ENCODE assay signal across 22 cellular contexts in the genomic region with DNA sequence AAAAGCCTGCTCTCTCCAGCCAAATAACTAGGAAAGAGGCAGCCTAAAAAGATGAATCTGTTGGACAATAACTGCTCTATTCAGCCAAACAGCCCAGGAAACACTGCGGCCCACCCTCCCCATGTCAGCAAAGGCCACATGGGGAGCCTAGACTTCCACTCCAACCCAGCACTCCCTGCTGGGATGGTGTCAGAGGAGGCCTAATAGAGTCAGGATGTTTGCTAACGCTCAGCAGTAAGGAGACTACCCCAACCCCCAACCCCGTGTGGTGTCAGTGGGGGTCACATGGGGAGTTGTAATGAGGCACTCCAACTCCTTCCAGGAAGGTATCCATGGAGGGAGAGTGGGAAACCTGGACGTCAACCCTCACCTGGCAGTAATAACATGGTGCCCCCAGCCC. TPM values are rescaled to one million over a fixed set of nuclear protein-coding genes. Genes with fewer than 3 reads are reported as not detected.
"Had no signal": no experiment of that assay in that cellular context is flagged by ENCODE, and none has a peak within 500 bp of the region (broad histone marks: within the 10 kb centered on the region; RNA-seq: fewer than 3 reads in every experiment).

No MANE protein-coding gene starts in this region.

- H3K4me3 ChIP-seq: colonic mucosa, heart right ventricle, lower lobe of right lung, testis had no signal

- H3K4me1 ChIP-seq: colonic mucosa, heart right ventricle, lower lobe of right lung, testis had no signal

- H3K36me3 ChIP-seq: colonic mucosa, heart right ventricle, lower lobe of right lung had no signal

- ATAC-seq: activated T-cell treated with anti-CD3 and anti-CD28 coated beads, Interleukin-2, amount 50 U/mL, for 72 hours; heart right ventricle; lower lobe of right lung; stimulated activated naive B cell treated with anti-CD40 and anti-IgM and Interleukin-4, amounts not matched to agents 10 μg/mL and 1 μg/mL and 100 μg/mL, for 72 hours had no signal

- DNase-seq: activated CD4-positive, alpha-beta T cell treated with anti-CD3 and anti-CD28 coated beads for 4 hours; activated CD4-positive, alpha-beta T cell treated with anti-CD3 and anti-CD28 coated beads, Interleukin-2, amount 50 U/mL, for 48 hours; activated CD4-positive, CD25-positive, alpha-beta regulatory T cell; activated effector memory CD4-positive, alpha-beta T cell treated with anti-CD3 and anti-CD28 coated beads, Interleukin-2, amount 50 U/mL, for 16 hours; activated naive CD4-positive, alpha-beta T cell treated with anti-CD3 and anti-CD28 coated beads, Interleukin-2, amount 10 ng/mL, durations not matched to agents 7 days and 5 days; activated T-cell treated with anti-CD3 and anti-CD28 coated beads, Interleukin-2, amount 50 U/mL, for 72 hours; amygdala; colonic mucosa; heart right ventricle; kidney; lower lobe of right lung; mesendoderm; naive B cell; posterior cingulate gyrus; stimulated activated CD4-positive, alpha-beta T cell treated with anti-CD3 and anti-CD28 coated beads, Interleukin-2, amount 100 ng/mL, for 48 hours; stimulated activated CD8-positive, alpha-beta memory T cell treated with anti-CD3 and anti-CD28 coated beads, Interleukin-4, amount 100 ng/mL, for 48 hours; stimulated activated naive B cell treated with anti-CD40 and anti-IgM and Interleukin-4, amounts not matched to agents 10 μg/mL and 1 μg/mL and 100 μg/mL, for 72 hours; T-helper 1 cell; testis; trophoblast cell had no signal

- H3K9me3 ChIP-seq: colonic mucosa, lower lobe of right lung, testis had no signal

- H3K27ac ChIP-seq: colonic mucosa, epithelial cell of prostate, heart right ventricle, lower lobe of right lung, testis had no signal

RNA-seq across cellular contexts. Expression of a gene that starts 41.6 kb away (rescaled TPM):
- total RNA-seq: fibroblast of villous mesenchyme had no signal
